In the genomic region with DNA sequence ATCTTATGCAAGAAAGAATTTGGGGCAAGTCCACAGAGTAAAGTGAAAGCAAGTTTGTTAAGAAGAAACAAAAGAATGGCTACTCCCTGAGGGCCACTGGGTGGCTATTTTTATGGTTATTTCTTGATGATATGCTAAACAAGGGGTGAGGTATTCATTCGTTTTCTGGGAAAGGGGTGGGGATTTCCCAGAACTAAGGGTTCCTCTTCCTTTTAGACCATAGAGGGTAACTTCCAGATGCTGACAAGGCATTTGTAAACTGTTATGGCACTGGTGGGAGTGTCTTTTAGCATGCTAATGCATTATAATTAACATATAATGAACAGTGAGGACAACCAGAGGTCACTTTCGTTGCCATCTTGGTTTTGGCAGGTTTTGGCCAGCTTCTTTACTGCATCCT, we compare ENCODE assay signal across 21 cellular contexts. TPM values are rescaled to one million over a fixed set of nuclear protein-coding genes. Genes with fewer than 3 reads are reported as not detected.
A peak's percentile ranks its signal among the peaks of the same experiment; 100 is the strongest.
DNase-seq lines count a peak whose midpoint lies in the region; ATAC-seq, FAIRE-seq and TF ChIP-seq lines count a peak whose summit lies in the region.
"Had no signal": no experiment of that assay in that cellular context is flagged by ENCODE, and none has a peak within 500 bp of the region (broad histone marks: within the 10 kb centered on the region; RNA-seq: fewer than 3 reads in every experiment).

No MANE protein-coding gene starts in this region.

- TF ChIP-seq CTCF in H1 (IDR thresholded peaks at IDR 0.05; ENCODE audit: control extremely low read depth in 1 of 3, insufficient read depth in 1 of 3, low read depth in 1 of 3, low read length in 3 of 3), result no peak

- no peak overlapping the region for H3K18ac ChIP-seq in H1 (ENCODE audit: extremely low read depth, low read length)

- no peaks in the 10 kb centered on the region for H3K79me1 ChIP-seq in H1 (ENCODE audit: low read depth, low read length)

- H3K9me3 ChIP-seq in HUES64 (ENCODE audit: insufficient read depth, low read depth, low read length) (peaks cover 19% of the 10 kb centered on the region; the same call in 1 of the 2 replicates), H1 (ENCODE audit: insufficient read depth in 2 of 2, low read depth in 1 of 2, low read length in 1 of 2) (peaks cover 0 to 5% of the 10 kb centered on the region in 2 experiments; a peak in 1 of 4 replicates)
- H3K9me3 ChIP-seq: esophagus squamous epithelium, stomach had no signal

- no peak overlapping the region for H2BK5ac ChIP-seq in H1 (ENCODE audit: low read depth, low read length)

- H2AK5ac ChIP-seq in H1 (ENCODE audit: low read depth, low read length), result no peak overlapping the region

- H3K27me3 ChIP-seq in HUES64 (ENCODE audit: insufficient read depth, low read length), result no peaks in the 10 kb centered on the region
- H3K27me3 ChIP-seq in H1 (replicated peaks in 1 of 4; ENCODE audit: control insufficient read depth in 3 of 4, extremely low read depth in 1 of 4, insufficient read depth in 3 of 4, low read length in 3 of 4), result no peaks in the 10 kb centered on the region
- H3K27me3 ChIP-seq: esophagus squamous epithelium, stomach had no signal

- H3K4me3 ChIP-seq in HUES64 (ENCODE audit: low read length) (no peak overlapping the region), H1 (ENCODE audit: extremely low read depth in 1 of 4, insufficient read depth in 2 of 4, low read depth in 3 of 4, low read length in 4 of 4) (no peak overlapping the region)
- H3K4me3 ChIP-seq: stomach had no signal

- no peaks in the 10 kb centered on the region for H3K36me3 ChIP-seq in HUES64 (ENCODE audit: insufficient read depth, low read length)
- H3K36me3 ChIP-seq in H1 (ENCODE audit: control insufficient read depth in 2 of 4, insufficient read depth in 4 of 4, low read length in 3 of 4), result no peaks in the 10 kb centered on the region
- H3K36me3 ChIP-seq: esophagus squamous epithelium, stomach had no signal

- no peak overlapping the region for H4K5ac ChIP-seq in H1 (ENCODE audit: insufficient read length, low read depth, low read length)

- no peak overlapping the region for H2BK120ac ChIP-seq in H1 (replicated peaks; ENCODE audit: low read depth, low read length)

- CTCF ChIA-PET in activated naive CD4-positive, alpha-beta T cell treated with anti-CD3 and anti-CD28 coated beads, Interleukin-2, amount 10 ng/mL, durations not matched to agents 7 days and 5 days (lab: Charles Lee), result no interaction called here
- CTCF ChIA-PET in H1 (lab: Charles Lee; ENCODE audit: partially characterized antibody), result no interaction called here

- H4K8ac ChIP-seq in H1 (ENCODE audit: extremely low read depth, insufficient read depth, low read length), result no peak overlapping the region

- H3K9me3 Mint-ChIP-seq in activated naive CD4-positive, alpha-beta T cell treated with anti-CD3 and anti-CD28 coated beads, Interleukin-2, amount 50 U/mL, for 72 hours, result peaks cover 0 to 4% of the 10 kb centered on the region in 2 donors
- peaks cover 2% of the 10 kb centered on the region for H3K9me3 Mint-ChIP-seq in activated naive CD4-positive, alpha-beta T cell treated with anti-CD3 and anti-CD28 coated beads, Interleukin-2, amount 10 ng/mL, durations not matched to agents 7 days and 5 days
- no peaks in the 10 kb centered on the region for H3K9me3 Mint-ChIP-seq in stimulated activated memory B cell treated with anti-CD40 and anti-IgM and Interleukin-4, amounts not matched to agents 10 μg/mL and 1 μg/mL and 100 μg/mL, for 72 hours

- peaks cover 0 to 11% of the 10 kb centered on the region in 2 donors for H3K36me3 Mint-ChIP-seq in activated naive CD4-positive, alpha-beta T cell treated with anti-CD3 and anti-CD28 coated beads, Interleukin-2, amount 50 U/mL, for 72 hours
- no peaks in the 10 kb centered on the region for H3K36me3 Mint-ChIP-seq in activated naive CD4-positive, alpha-beta T cell treated with anti-CD3 and anti-CD28 coated beads, Interleukin-2, amount 10 ng/mL, durations not matched to agents 7 days and 5 days
- no peaks in the 10 kb centered on the region for H3K36me3 Mint-ChIP-seq in stimulated activated memory B cell treated with anti-CD40 and anti-IgM and Interleukin-4, amounts not matched to agents 10 μg/mL and 1 μg/mL and 100 μg/mL, for 72 hours
- H3K36me3 Mint-ChIP-seq: CD8-positive, alpha-beta memory T cell had no signal

- no peak overlapping the region for H3K23ac ChIP-seq in H1 (ENCODE audit: insufficient read length)

- H3K79me2 ChIP-seq in H1 (ENCODE audit: control insufficient read depth in 1 of 2, insufficient read depth in 2 of 2, low read length in 2 of 2), result no peaks in the 10 kb centered on the region

- FAIRE-seq in H1 (lab: Jason Lieb, UNC), result no peak
- no peak for FAIRE-seq in RCC 7860 (lab: Jason Lieb, UNC)

- H3K27me3 Mint-ChIP-seq in activated naive CD4-positive, alpha-beta T cell treated with anti-CD3 and anti-CD28 coated beads, Interleukin-2, amount 10 ng/mL, durations not matched to agents 7 days and 5 days, result peaks cover 19% of the 10 kb centered on the region
- H3K27me3 Mint-ChIP-seq in stimulated activated memory B cell treated with anti-CD40 and anti-IgM and Interleukin-4, amounts not matched to agents 10 μg/mL and 1 μg/mL and 100 μg/mL, for 72 hours, result peaks cover 10% of the 10 kb centered on the region

- H4K91ac ChIP-seq in H1 (replicated peaks; ENCODE audit: insufficient read length, low read length), result no peak overlapping the region

- H3K9ac ChIP-seq in HUES64 (ENCODE audit: low read depth, low read length) (no peak overlapping the region), H1 (replicated peaks in 1 of 4; ENCODE audit: extremely low read depth in 1 of 4, low read depth in 3 of 4, low read length in 3 of 4) (no peak overlapping the region; a peak in 1 of 7 replicates)

- H3K4me1 Mint-ChIP-seq in activated naive CD4-positive, alpha-beta T cell treated with anti-CD3 and anti-CD28 coated beads, Interleukin-2, amount 10 ng/mL, durations not matched to agents 7 days and 5 days, result peaks cover 10% of the 10 kb centered on the region
- H3K4me1 Mint-ChIP-seq in stimulated activated memory B cell treated with anti-CD40 and anti-IgM and Interleukin-4, amounts not matched to agents 10 μg/mL and 1 μg/mL and 100 μg/mL, for 72 hours, result peaks cover 12% of the 10 kb centered on the region

- H3K56ac ChIP-seq in H1 (replicated peaks; ENCODE audit: insufficient read length, low read depth, low read length), result no peak overlapping the region

- H4K20me1 ChIP-seq in H1 (replicated peaks in 1 of 2; ENCODE audit: control insufficient read depth in 1 of 2, insufficient read depth in 2 of 2, low read length in 2 of 2), result no peaks in the 10 kb centered on the region

- no peak overlapping the region for H3K4me3 Mint-ChIP-seq in activated naive CD4-positive, alpha-beta T cell treated with anti-CD3 and anti-CD28 coated beads, Interleukin-2, amount 10 ng/mL, durations not matched to agents 7 days and 5 days
- H3K4me3 Mint-ChIP-seq in stimulated activated memory B cell treated with anti-CD40 and anti-IgM and Interleukin-4, amounts not matched to agents 10 μg/mL and 1 μg/mL and 100 μg/mL, for 72 hours, result no peak overlapping the region
- H3K4me3 Mint-ChIP-seq: CD8-positive, alpha-beta memory T cell had no signal

- no peak overlapping the region for H2BK15ac ChIP-seq in H1 (ENCODE audit: low read length)

- H2BK12ac ChIP-seq in H1 (ENCODE audit: low read depth, low read length), result no peak overlapping the region

- H2AFZ ChIP-seq in H1 (ENCODE audit: low read length), result no peak overlapping the region

- H3K27ac ChIP-seq in HUES64 (ENCODE audit: low read depth, low read length) (peak overlapping the region; percentile 69; the same call in 1 of the 2 replicates), H1 (ENCODE audit: low read depth, low read length) (no peak overlapping the region)
- H3K27ac ChIP-seq: esophagus squamous epithelium had no signal

- peaks cover 4% of the 10 kb centered on the region for H3K4me1 ChIP-seq in HUES64 (ENCODE audit: insufficient read depth, low read length)
- H3K4me1 ChIP-seq in H1 (replicated peaks in 1 of 4; ENCODE audit: control insufficient read depth in 3 of 4, insufficient read depth in 4 of 4, low read length in 3 of 4), result peaks cover 4 to 11% (median 8%) of the 10 kb centered on the region in 4 experiments

- no peak for DNase-seq in activated naive CD4-positive, alpha-beta T cell treated with anti-CD3 and anti-CD28 coated beads, Interleukin-2, amount 50 U/mL, for 72 hours (ENCODE audit: low spot score in 2 of 2)
- no peak for DNase-seq in activated naive CD4-positive, alpha-beta T cell treated with anti-CD3 and anti-CD28 coated beads, Interleukin-2, amount 10 ng/mL, durations not matched to agents 7 days and 5 days
- no peak for DNase-seq in H1 (ENCODE audit: low read depth in 1 of 2, low spot score in 2 of 2)
- no peak for DNase-seq in RCC 7860 (ENCODE audit: low spot score)
- DNase-seq: activated CD4-positive, alpha-beta T cell treated with anti-CD3 and anti-CD28 coated beads for 48 hours; amniotic stem cell; caudate nucleus; CD8-positive, alpha-beta memory T cell; DMS79 treated with DMSO at 0.1 percent for 48 hours; effector CD8-positive, alpha-beta T cell; esophagus squamous epithelium; mammary epithelial cell; NCI-H2081 treated with DMSO at 0.1 percent for 48 hours; NCI-H510A treated with DMSO at 0.1 percent for 48 hours; stomach had no signal

- ATAC-seq in activated naive CD4-positive, alpha-beta T cell treated with anti-CD3 and anti-CD28 coated beads, Interleukin-2, amount 50 U/mL, for 72 hours, result peak in 1 of 2 donors; percentile 18
- ATAC-seq in stimulated activated memory B cell treated with anti-CD40 and anti-IgM and Interleukin-4, amounts not matched to agents 10 μg/mL and 1 μg/mL and 100 μg/mL, for 72 hours, result no peak
- ATAC-seq in GM21786 (IDR thresholded peaks at IDR 0.05; ENCODE audit: unreplicated experiment) (no peak), GM19395 (IDR thresholded peaks at IDR 0.05; ENCODE audit: unreplicated experiment) (no peak)

- 54% methylated on average over 2 of the region's 2 CpGs for WGBS in HUES64
- 40% methylated on average over 2 of the region's 2 CpGs; no CpG with 5 or more reads in 1 of the 2 experiments for WGBS in H1 (ENCODE audit: extremely low coverage in 1 of 2, insufficient coverage in 1 of 2, insufficient read length in 1 of 2, insufficient replicate concordance in 2 of 2, low coverage in 1 of 2, low lambda C conversion rate in 2 of 2, missing lambda C conversion rate in 1 of 2), 2 experiments

- TF ChIP-seq RAD21 in H1 (IDR thresholded peaks at IDR 0.05 in 1 of 2, conservative IDR thresholded peaks at IDR 0.05 in 1 of 2; ENCODE audit: low read depth in 2 of 2, low read length in 2 of 2), result no peak

- no peak overlapping the region for H3K14ac ChIP-seq in H1 (ENCODE audit: insufficient read length)

- no peak overlapping the region for H3K4ac ChIP-seq in H1 (replicated peaks; ENCODE audit: insufficient read length, low read depth, low read length)

- H3K27ac Mint-ChIP-seq in activated naive CD4-positive, alpha-beta T cell treated with anti-CD3 and anti-CD28 coated beads, Interleukin-2, amount 50 U/mL, for 72 hours, result peak overlapping the region; percentile 6 to 13
- no peak overlapping the region for H3K27ac Mint-ChIP-seq in activated naive CD4-positive, alpha-beta T cell treated with anti-CD3 and anti-CD28 coated beads, Interleukin-2, amount 10 ng/mL, durations not matched to agents 7 days and 5 days
- H3K27ac Mint-ChIP-seq in stimulated activated memory B cell treated with anti-CD40 and anti-IgM and Interleukin-4, amounts not matched to agents 10 μg/mL and 1 μg/mL and 100 μg/mL, for 72 hours, result peak overlapping the region; percentile 73

- no peak for TF ChIP-seq EP300 in H1 (IDR thresholded peaks at IDR 0.05; ENCODE audit: borderline replicate concordance in 1 of 2, low read depth in 2 of 2, low read length in 2 of 2)

- H3K4me2 ChIP-seq in H1 (ENCODE audit: insufficient read depth in 1 of 2, low read depth in 2 of 2, low read length in 2 of 2), result no peak overlapping the region; a peak in 1 of 4 replicates

- no peak overlapping the region for H2BK20ac ChIP-seq in H1 (ENCODE audit: low read length)

- no peak for TF ChIP-seq POLR2A in H1 (IDR thresholded peaks at IDR 0.05; ENCODE audit: control extremely low read depth in 1 of 2, low read depth in 2 of 2, low read length in 2 of 2)

- no peaks in the 10 kb centered on the region for H3K23me2 ChIP-seq in H1 (ENCODE audit: low read depth, low read length)

- POLR2A ChIA-PET in H1 (lab: Charles Lee; ENCODE audit: partially characterized antibody), result no interaction called here

RNA-seq across cellular contexts. Expression of gene IFI6, which starts 18.2 kb away (rescaled TPM):
- 100 to 1,000 TPM in 1 of 2 donors, 10 to 100 TPM in 1; 55.4 to 110 TPM for total RNA-seq in activated naive CD4-positive, alpha-beta T cell treated with anti-CD3 and anti-CD28 coated beads, Interleukin-2, amount 50 U/mL, for 72 hours
- polyA plus RNA-seq in HUES64 (2013, experiment 1 of 2), result 9.0 TPM
- polyA plus RNA-seq in HUES64 (2013, experiment 2 of 2), result 12.8 TPM
- total RNA-seq in H1 (2021; fragmentation: NEBNext Ultra II Directional; extraction: Animal tissue kit (Norgen Biotek cat#: 25700)), result 4.9 and 6.1 TPM in 2 replicates
- polyA plus RNA-seq in H1 (2011; rRNA removed), result 13.0 and 13.2 TPM in 2 replicates
- 12.3 TPM for polyA plus RNA-seq in H1 (2011; cell fraction: cytosol; rRNA removed)
- polyA plus RNA-seq in H1 (2011; cell fraction: nucleus; rRNA removed), result 8.3 TPM
- 9.7 to 19.5 TPM (median 15.7 TPM) in 4 replicates for polyA plus RNA-seq in H1 (2012, experiment 1 of 2)
- polyA plus RNA-seq in H1 (2012, experiment 2 of 2), result 15.5 TPM
- polyA plus RNA-seq in H1 (2013, experiment 1 of 2), result 9.2 TPM
- 11.9 TPM for polyA plus RNA-seq in H1 (2013, experiment 2 of 2)
- 0.79 and 1.7 TPM in 2 replicates for polyA minus RNA-seq in H1 (2011; rRNA and poly(A)+ RNA removed)
- polyA minus RNA-seq in H1 (2011; cell fraction: cytosol; rRNA and poly(A)+ RNA removed), result 2.9 TPM
- polyA minus RNA-seq in H1 (2011; cell fraction: nucleus; rRNA and poly(A)+ RNA removed), result 1.9 TPM

RNA-seq across cellular contexts. Expression of gene FAM76A, which starts 35.6 kb away (rescaled TPM):
- total RNA-seq in activated naive CD4-positive, alpha-beta T cell treated with anti-CD3 and anti-CD28 coated beads, Interleukin-2, amount 50 U/mL, for 72 hours, result 10 to 100 TPM in 1 of 2 donors, 1 to 10 TPM in 1; 5.7 to 10.4 TPM
- polyA plus RNA-seq in HUES64 (2013, experiment 1 of 2), result 5.6 TPM
- polyA plus RNA-seq in HUES64 (2013, experiment 2 of 2), result 6.3 TPM
- 12.8 and 16.2 TPM in 2 replicates for total RNA-seq in H1 (2021; fragmentation: NEBNext Ultra II Directional; extraction: Animal tissue kit (Norgen Biotek cat#: 25700))
- polyA plus RNA-seq in H1 (2011; rRNA removed), result 2.7 and 3.4 TPM in 2 replicates
- 5.2 TPM for polyA plus RNA-seq in H1 (2011; cell fraction: cytosol; rRNA removed)
- polyA plus RNA-seq in H1 (2011; cell fraction: nucleus; rRNA removed), result 5.9 TPM
- polyA plus RNA-seq in H1 (2012, experiment 1 of 2), result 8.3 to 9.4 TPM (median 9.1 TPM) in 4 replicates
- polyA plus RNA-seq in H1 (2012, experiment 2 of 2), result 1.2 TPM
- 7.5 TPM for polyA plus RNA-seq in H1 (2013, experiment 1 of 2)
- polyA plus RNA-seq in H1 (2013, experiment 2 of 2), result 8.1 TPM
- polyA minus RNA-seq in H1 (2011; rRNA and poly(A)+ RNA removed), result 10.1 and 15.7 TPM in 2 replicates
- 10.3 TPM for polyA minus RNA-seq in H1 (2011; cell fraction: cytosol; rRNA and poly(A)+ RNA removed)
- polyA minus RNA-seq in H1 (2011; cell fraction: nucleus; rRNA and poly(A)+ RNA removed), result 7.3 TPM

RNA-seq across cellular contexts. Expression of gene FGR, which starts 55.2 kb away (rescaled TPM):
- under 1 TPM; 0.29 to 0.68 TPM for total RNA-seq in activated naive CD4-positive, alpha-beta T cell treated with anti-CD3 and anti-CD28 coated beads, Interleukin-2, amount 50 U/mL, for 72 hours
- 0.10 TPM for polyA plus RNA-seq in HUES64 (2013, experiment 1 of 2)
- polyA plus RNA-seq in HUES64 (2013, experiment 2 of 2), result 0.25 TPM
- total RNA-seq in H1 (2021; fragmentation: NEBNext Ultra II Directional; extraction: Animal tissue kit (Norgen Biotek cat#: 25700)), result 0.22 and 0.36 TPM in 2 replicates
- 0.86 and 0.95 TPM in 2 replicates for polyA plus RNA-seq in H1 (2011; rRNA removed)
- polyA plus RNA-seq in H1 (2011; cell fraction: cytosol; rRNA removed), result 0.62 TPM
- polyA plus RNA-seq in H1 (2011; cell fraction: nucleus; rRNA removed), result 1.6 TPM
- polyA plus RNA-seq in H1 (2012, experiment 1 of 2), result 0.39 to 0.50 TPM (median 0.42 TPM) in 3 of 4 replicates, not detected in the other
- 0.18 TPM for polyA plus RNA-seq in H1 (2012, experiment 2 of 2)
- polyA plus RNA-seq in H1 (2013, experiment 1 of 2), result 0.34 TPM
- 0.33 TPM for polyA plus RNA-seq in H1 (2013, experiment 2 of 2)
- 0.57 and 1.2 TPM in 2 replicates for polyA minus RNA-seq in H1 (2011; rRNA and poly(A)+ RNA removed)
- not detected for polyA minus RNA-seq in H1 (2011; cell fraction: cytosol; rRNA and poly(A)+ RNA removed)
- 0.60 TPM for polyA minus RNA-seq in H1 (2011; cell fraction: nucleus; rRNA and poly(A)+ RNA removed)
- polyA plus RNA-seq: AG04450, neural cell had no signal
